8 cellular contexts compared by ENCODE assay signal in genomic region chr22:46074771-46075551, GRCh38.
DNase-seq lines count a peak whose midpoint lies in the region; ATAC-seq and TF ChIP-seq lines count a peak whose summit lies in the region.

No MANE protein-coding gene starts in this region.

- ATAC-seq in psoas muscle (no peak), GM19397 (IDR thresholded peaks at IDR 0.05; ENCODE audit: unreplicated experiment) (no peak)
- ATAC-seq in stimulated activated memory B cell treated with anti-CD40 and anti-IgM and Interleukin-4, amounts not matched to agents 10 μg/mL and 1 μg/mL and 100 μg/mL, for 72 hours: no peak

- TF ChIP-seq CTCF in Peyer's patch (IDR thresholded peaks at IDR 0.05): no peak
- TF ChIP-seq CTCF in fibroblast of mammary gland (conservative IDR thresholded peaks at IDR 0.05; ENCODE audit: control insufficient read depth, insufficient read depth, low read depth, low read length): no peak
- no peak for TF ChIP-seq CTCF in psoas muscle (IDR thresholded peaks at IDR 0.05)

- no peaks in the 10 kb centered on the region for H3K9me3 ChIP-seq in GM23248 (ENCODE audit: low read depth)
- H3K9me3 ChIP-seq in Peyer's patch: no peaks in the 10 kb centered on the region
- no peaks in the 10 kb centered on the region for H3K9me3 ChIP-seq in psoas muscle

- H3K36me3 ChIP-seq in GM23248 (ENCODE audit: low read depth) (peaks cover 38% of the 10 kb centered on the region), Peyer's patch (peaks cover 0 to 5% (median 0%) of the 10 kb centered on the region in 3 donors), psoas muscle (ENCODE audit: insufficient read depth in 1 of 2, low read depth in 1 of 2) (peaks cover 0 to 2% of the 10 kb centered on the region in 2 donors)

- H3K9me3 Mint-ChIP-seq in stimulated activated memory B cell treated with anti-CD40 and anti-IgM and Interleukin-4, amounts not matched to agents 10 μg/mL and 1 μg/mL and 100 μg/mL, for 72 hours: no peaks in the 10 kb centered on the region

- H3K27ac Mint-ChIP-seq in stimulated activated memory B cell treated with anti-CD40 and anti-IgM and Interleukin-4, amounts not matched to agents 10 μg/mL and 1 μg/mL and 100 μg/mL, for 72 hours: no peak overlapping the region

- DNase-seq in GM23248 (peak; percentile 56), Peyer's patch (peak in 2 of 3 donors; percentile 55 to 58), fibroblast of mammary gland (ENCODE audit: low read depth) (no peak), psoas muscle (peak; percentile 24 to 54), nucleus accumbens (lab: John Stamatoyannopoulos, UW) (no peak)
- DNase-seq in activated CD8-positive, alpha-beta memory T cell treated with anti-CD3 and anti-CD28 coated beads, Interleukin-2, amount 50 U/mL, for 4 hours: no peak

- H3K4me2 ChIP-seq in GM23248 (ENCODE audit: unreplicated experiment): peak overlapping the region; percentile 96

- no peaks in the 10 kb centered on the region for H3K27me3 ChIP-seq in GM23248 (replicated peaks; ENCODE audit: insufficient read depth)
- H3K27me3 ChIP-seq in Peyer's patch: no peaks in the 10 kb centered on the region
- no peaks in the 10 kb centered on the region for H3K27me3 ChIP-seq in psoas muscle (ENCODE audit: insufficient read depth in 3 of 3, low read length in 2 of 3)

- peak overlapping the region; percentile 99 for H3K9ac ChIP-seq in GM23248

- H3K4me3 ChIP-seq in GM23248 (peak overlapping the region; percentile 97), Peyer's patch (peak overlapping the region; percentile 69 to 86 (median 72)), fibroblast of mammary gland (ENCODE audit: control insufficient read depth, low read depth, low read length) (peak overlapping the region; percentile 94), psoas muscle (peak overlapping the region; percentile 95)

- H3K4me1 ChIP-seq in GM23248 (ENCODE audit: insufficient read depth) (peaks cover 9% of the 10 kb centered on the region; the same call in 1 of the 2 replicates), Peyer's patch (peaks cover 0 to 54% (median 6%) of the 10 kb centered on the region in 4 donors), psoas muscle (peaks cover 55% of the 10 kb centered on the region)

- no peaks in the 10 kb centered on the region for H3K36me3 Mint-ChIP-seq in stimulated activated memory B cell treated with anti-CD40 and anti-IgM and Interleukin-4, amounts not matched to agents 10 μg/mL and 1 μg/mL and 100 μg/mL, for 72 hours

- peaks cover 88% of the 10 kb centered on the region for H3K79me2 ChIP-seq in GM23248 (ENCODE audit: insufficient read depth)

- intact Hi-C loops in psoas muscle (cut with DNase I): loop anchor here (5.0 kb wide), 2 partner anchors 38 to 68 kb away; no protein-coding TSS in a partner anchor

- no peaks in the 10 kb centered on the region for H4K20me1 ChIP-seq in GM23248 (ENCODE audit: insufficient read depth)

- in situ Hi-C loops in GM23248 (cut with MboI): no loop called here

- 1 to 4% methylated on average over 19 of the region's 19 CpGs for WGBS in GM23248 (ENCODE audit: low coverage in 1 of 2, low lambda C conversion rate in 2 of 2, missing lambda C conversion rate in 2 of 2), 2 experiments
- 9 to 16% (median 9%) methylated on average over 19 of the region's 19 CpGs for WGBS in psoas muscle, 3 donors

- peaks cover 47% of the 10 kb centered on the region for H3F3A ChIP-seq in GM23248 (ENCODE audit: insufficient read depth)

- H2AFZ ChIP-seq in GM23248: no peak overlapping the region

- H3K4me3 Mint-ChIP-seq in stimulated activated memory B cell treated with anti-CD40 and anti-IgM and Interleukin-4, amounts not matched to agents 10 μg/mL and 1 μg/mL and 100 μg/mL, for 72 hours: no peak overlapping the region

- TF ChIP-seq POLR2A in Peyer's patch (IDR thresholded peaks at IDR 0.05): peak in 1 of 2 donors; percentile 21

- H3K9me2 ChIP-seq in GM23248 (ENCODE audit: insufficient read depth): no peaks in the 10 kb centered on the region

- no peaks in the 10 kb centered on the region for H3K27me3 Mint-ChIP-seq in stimulated activated memory B cell treated with anti-CD40 and anti-IgM and Interleukin-4, amounts not matched to agents 10 μg/mL and 1 μg/mL and 100 μg/mL, for 72 hours

- peaks cover 32% of the 10 kb centered on the region for H3K4me1 Mint-ChIP-seq in stimulated activated memory B cell treated with anti-CD40 and anti-IgM and Interleukin-4, amounts not matched to agents 10 μg/mL and 1 μg/mL and 100 μg/mL, for 72 hours

- H3K27ac ChIP-seq in GM23248 (peak overlapping the region; percentile 99), Peyer's patch (peak overlapping the region; percentile 77 to 100 (median 96)), psoas muscle (peak overlapping the region; percentile 98)

Comparison
In these comparisons a context has a peak if more than half of its experiments do, and no peak if none do; other contexts are left out.
1. DNase-seq: peak in GM23248 (single experiment), Peyer's patch (2 of 3) and psoas muscle (2 of 2); none in fibroblast of mammary gland (single experiment), nucleus accumbens (0 of 56) and activated CD8-positive, alpha-beta memory T cell treated with anti-CD3 and anti-CD28 coated beads, Interleukin-2, amount 50 U/mL, for 4 hours (single experiment).
2. Peak in every context shown above with its lines, with median percentiles within 50 percentile points of each other: H3K27ac ChIP-seq and H3K4me3 ChIP-seq.